Comparison of ENCODE assay signal across 1 cellular context in the genomic region with DNA sequence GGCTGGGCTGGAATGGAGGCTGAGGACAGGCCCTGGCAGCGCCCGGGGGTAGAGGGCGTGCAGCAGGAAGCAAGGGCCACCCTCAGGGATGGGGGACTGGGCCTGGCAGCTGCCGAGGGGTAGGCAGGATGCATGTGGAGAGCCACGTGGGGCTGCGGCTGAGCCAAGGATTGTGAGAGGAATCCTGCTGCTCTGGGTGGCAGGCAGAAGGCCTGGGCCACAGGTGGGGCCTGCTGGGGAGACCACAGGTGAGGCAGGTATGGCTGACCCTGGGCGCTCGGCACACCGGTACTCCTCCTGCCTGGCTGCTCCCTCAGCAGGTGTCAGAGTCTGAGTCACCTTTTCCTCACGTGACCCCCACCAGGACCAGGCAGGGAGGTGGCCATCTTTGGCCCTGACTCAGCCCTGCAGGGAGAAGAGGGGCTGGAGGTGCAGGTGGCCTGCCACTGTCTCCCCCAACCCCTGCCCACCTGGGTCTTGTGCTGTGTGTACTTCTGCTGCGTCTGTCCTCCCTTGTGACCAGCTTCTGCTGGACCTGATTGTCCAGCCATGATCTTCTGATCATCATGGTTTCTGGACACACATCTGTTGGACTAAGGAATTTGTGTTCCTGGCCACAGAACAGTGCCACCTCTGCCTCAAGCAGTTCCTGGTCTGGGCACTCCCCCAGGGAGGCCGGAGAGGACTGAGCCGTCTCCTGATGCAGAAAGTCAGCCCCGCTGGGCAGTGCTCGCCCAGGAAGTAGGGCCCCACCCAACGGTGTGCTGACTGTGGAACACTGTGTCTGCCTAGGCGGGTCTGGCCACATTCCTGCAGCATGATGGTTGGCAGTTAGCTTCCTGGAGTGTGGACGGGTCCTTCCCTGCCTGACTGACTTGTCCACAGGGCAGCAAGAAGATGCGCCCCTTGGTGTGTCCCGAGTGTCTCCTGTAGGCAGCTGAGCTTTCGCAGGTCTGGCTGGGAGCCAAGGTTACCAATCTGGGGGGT.
TF ChIP-seq lines count a peak whose summit lies in the region.

No MANE protein-coding gene starts in this region.

TF ChIP-seq in K562, 482 proteins besides CTCF, POLR2A, EP300 and RAD21 (continued from another document and continues in another):
- TF ChIP-seq, protein P1, sequence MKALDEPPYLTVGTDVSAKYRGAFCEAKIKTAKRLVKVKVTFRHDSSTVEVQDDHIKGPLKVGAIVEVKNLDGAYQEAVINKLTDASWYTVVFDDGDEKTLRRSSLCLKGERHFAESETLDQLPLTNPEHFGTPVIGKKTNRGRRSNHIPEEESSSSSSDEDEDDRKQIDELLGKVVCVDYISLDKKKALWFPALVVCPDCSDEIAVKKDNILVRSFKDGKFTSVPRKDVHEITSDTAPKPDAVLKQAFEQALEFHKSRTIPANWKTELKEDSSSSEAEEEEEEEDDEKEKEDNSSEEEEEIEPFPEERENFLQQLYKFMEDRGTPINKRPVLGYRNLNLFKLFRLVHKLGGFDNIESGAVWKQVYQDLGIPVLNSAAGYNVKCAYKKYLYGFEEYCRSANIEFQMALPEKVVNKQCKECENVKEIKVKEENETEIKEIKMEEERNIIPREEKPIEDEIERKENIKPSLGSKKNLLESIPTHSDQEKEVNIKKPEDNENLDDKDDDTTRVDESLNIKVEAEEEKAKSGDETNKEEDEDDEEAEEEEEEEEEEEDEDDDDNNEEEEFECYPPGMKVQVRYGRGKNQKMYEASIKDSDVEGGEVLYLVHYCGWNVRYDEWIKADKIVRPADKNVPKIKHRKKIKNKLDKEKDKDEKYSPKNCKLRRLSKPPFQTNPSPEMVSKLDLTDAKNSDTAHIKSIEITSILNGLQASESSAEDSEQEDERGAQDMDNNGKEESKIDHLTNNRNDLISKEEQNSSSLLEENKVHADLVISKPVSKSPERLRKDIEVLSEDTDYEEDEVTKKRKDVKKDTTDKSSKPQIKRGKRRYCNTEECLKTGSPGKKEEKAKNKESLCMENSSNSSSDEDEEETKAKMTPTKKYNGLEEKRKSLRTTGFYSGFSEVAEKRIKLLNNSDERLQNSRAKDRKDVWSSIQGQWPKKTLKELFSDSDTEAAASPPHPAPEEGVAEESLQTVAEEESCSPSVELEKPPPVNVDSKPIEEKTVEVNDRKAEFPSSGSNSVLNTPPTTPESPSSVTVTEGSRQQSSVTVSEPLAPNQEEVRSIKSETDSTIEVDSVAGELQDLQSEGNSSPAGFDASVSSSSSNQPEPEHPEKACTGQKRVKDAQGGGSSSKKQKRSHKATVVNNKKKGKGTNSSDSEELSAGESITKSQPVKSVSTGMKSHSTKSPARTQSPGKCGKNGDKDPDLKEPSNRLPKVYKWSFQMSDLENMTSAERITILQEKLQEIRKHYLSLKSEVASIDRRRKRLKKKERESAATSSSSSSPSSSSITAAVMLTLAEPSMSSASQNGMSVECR (CRISPR knock-in tag; IDR thresholded peaks at IDR 0.05) = 0 out of 2 replicates have a peak, but pooled peaks have one; percentile 32
- TF ChIP-seq ELF2 (CRISPR knock-in tag; IDR thresholded peaks at IDR 0.05) (no peak), ZNF780A (CRISPR knock-in tag; IDR thresholded peaks at IDR 0.05) (no peak), RCOR1 (IDR thresholded peaks at IDR 0.05; ENCODE audit: borderline replicate concordance in 1 of 2, low read depth in 2 of 2, low read length in 2 of 2) (no peak), FOSL1 (tag; conservative IDR thresholded peaks at IDR 0.05) (peak; percentile 82), ZNF77 (CRISPR knock-in tag; IDR thresholded peaks at IDR 0.05) (no peak), COPS2 (conservative IDR thresholded peaks at IDR 0.05) (no peak), ZKSCAN1 (IDR thresholded peaks at IDR 0.05; ENCODE audit: low read depth, low read length) (no peak), ZNF239 (CRISPR knock-in tag; IDR thresholded peaks at IDR 0.05) (no peak), NFIC (IDR thresholded peaks at IDR 0.05) (peak; percentile 88), CREB1 (IDR thresholded peaks at IDR 0.05) (no peak), CREB1 (CRISPR knock-in tag; IDR thresholded peaks at IDR 0.05) (no peak), TEAD4 (IDR thresholded peaks at IDR 0.05; ENCODE audit: low read length) (no peak), TEAD4 (CRISPR knock-in tag; IDR thresholded peaks at IDR 0.05; ENCODE audit: borderline replicate concordance) (no peak), RBM22 (IDR thresholded peaks at IDR 0.05; ENCODE audit: low read depth, low read length, poor library complexity, severe bottlenecking) (peak; percentile 27), CBX2 (IDR thresholded peaks at IDR 0.05; ENCODE audit: insufficient read depth, low read length, poor library complexity, severe bottlenecking) (no peak), BRF1 (IDR thresholded peaks at IDR 0.05; ENCODE audit: borderline replicate concordance, extremely low read depth, insufficient read length) (no peak), PCBP1 (IDR thresholded peaks at IDR 0.05; ENCODE audit: low read depth, low read length, poor library complexity, severe bottlenecking) (no peak), CBFA2T3 (IDR thresholded peaks at IDR 0.05) (peak; percentile 11; the same call in 1 of the 2 replicates), ZNF253 (CRISPR knock-in tag; conservative IDR thresholded peaks at IDR 0.05) (no peak), SLC30A9 (CRISPR knock-in tag; IDR thresholded peaks at IDR 0.05) (no peak), L3MBTL2 (IDR thresholded peaks at IDR 0.05) (no peak)
- TF ChIP-seq, protein P2, sequence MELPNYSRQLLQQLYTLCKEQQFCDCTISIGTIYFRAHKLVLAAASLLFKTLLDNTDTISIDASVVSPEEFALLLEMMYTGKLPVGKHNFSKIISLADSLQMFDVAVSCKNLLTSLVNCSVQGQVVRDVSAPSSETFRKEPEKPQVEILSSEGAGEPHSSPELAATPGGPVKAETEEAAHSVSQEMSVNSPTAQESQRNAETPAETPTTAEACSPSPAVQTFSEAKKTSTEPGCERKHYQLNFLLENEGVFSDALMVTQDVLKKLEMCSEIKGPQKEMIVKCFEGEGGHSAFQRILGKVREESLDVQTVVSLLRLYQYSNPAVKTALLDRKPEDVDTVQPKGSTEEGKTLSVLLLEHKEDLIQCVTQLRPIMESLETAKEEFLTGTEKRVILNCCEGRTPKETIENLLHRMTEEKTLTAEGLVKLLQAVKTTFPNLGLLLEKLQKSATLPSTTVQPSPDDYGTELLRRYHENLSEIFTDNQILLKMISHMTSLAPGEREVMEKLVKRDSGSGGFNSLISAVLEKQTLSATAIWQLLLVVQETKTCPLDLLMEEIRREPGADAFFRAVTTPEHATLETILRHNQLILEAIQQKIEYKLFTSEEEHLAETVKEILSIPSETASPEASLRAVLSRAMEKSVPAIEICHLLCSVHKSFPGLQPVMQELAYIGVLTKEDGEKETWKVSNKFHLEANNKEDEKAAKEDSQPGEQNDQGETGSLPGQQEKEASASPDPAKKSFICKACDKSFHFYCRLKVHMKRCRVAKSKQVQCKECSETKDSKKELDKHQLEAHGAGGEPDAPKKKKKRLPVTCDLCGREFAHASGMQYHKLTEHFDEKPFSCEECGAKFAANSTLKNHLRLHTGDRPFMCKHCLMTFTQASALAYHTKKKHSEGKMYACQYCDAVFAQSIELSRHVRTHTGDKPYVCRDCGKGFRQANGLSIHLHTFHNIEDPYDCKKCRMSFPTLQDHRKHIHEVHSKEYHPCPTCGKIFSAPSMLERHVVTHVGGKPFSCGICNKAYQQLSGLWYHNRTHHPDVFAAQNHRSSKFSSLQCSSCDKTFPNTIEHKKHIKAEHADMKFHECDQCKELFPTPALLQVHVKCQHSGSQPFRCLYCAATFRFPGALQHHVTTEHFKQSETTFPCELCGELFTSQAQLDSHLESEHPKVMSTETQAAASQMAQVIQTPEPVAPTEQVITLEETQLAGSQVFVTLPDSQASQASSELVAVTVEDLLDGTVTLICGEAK (IDR thresholded peaks at IDR 0.05) = no peak
- TF ChIP-seq, protein P2 (CRISPR knock-in tag; IDR thresholded peaks at IDR 0.05) = no peak
- TF ChIP-seq, protein P3, sequence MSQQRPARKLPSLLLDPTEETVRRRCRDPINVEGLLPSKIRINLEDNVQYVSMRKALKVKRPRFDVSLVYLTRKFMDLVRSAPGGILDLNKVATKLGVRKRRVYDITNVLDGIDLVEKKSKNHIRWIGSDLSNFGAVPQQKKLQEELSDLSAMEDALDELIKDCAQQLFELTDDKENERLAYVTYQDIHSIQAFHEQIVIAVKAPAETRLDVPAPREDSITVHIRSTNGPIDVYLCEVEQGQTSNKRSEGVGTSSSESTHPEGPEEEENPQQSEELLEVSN (IDR thresholded peaks at IDR 0.05; ENCODE audit: borderline replicate concordance in 1 of 2, extremely low read depth in 1 of 2, insufficient read depth in 1 of 2, insufficient read length in 1 of 2, low read depth in 1 of 2, low read length in 1 of 2, poor library complexity in 1 of 2, severe bottlenecking in 1 of 2) = peak in 1 of 2 experiments; percentile 14
- TF ChIP-seq, protein P4, sequence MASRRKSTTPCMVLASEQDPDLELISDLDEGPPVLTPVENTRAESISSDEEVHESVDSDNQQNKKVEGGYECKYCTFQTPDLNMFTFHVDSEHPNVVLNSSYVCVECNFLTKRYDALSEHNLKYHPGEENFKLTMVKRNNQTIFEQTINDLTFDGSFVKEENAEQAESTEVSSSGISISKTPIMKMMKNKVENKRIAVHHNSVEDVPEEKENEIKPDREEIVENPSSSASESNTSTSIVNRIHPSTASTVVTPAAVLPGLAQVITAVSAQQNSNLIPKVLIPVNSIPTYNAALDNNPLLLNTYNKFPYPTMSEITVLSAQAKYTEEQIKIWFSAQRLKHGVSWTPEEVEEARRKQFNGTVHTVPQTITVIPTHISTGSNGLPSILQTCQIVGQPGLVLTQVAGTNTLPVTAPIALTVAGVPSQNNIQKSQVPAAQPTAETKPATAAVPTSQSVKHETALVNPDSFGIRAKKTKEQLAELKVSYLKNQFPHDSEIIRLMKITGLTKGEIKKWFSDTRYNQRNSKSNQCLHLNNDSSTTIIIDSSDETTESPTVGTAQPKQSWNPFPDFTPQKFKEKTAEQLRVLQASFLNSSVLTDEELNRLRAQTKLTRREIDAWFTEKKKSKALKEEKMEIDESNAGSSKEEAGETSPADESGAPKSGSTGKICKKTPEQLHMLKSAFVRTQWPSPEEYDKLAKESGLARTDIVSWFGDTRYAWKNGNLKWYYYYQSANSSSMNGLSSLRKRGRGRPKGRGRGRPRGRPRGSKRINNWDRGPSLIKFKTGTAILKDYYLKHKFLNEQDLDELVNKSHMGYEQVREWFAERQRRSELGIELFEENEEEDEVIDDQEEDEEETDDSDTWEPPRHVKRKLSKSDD (conservative IDR thresholded peaks at IDR 0.05; ENCODE audit: low read length) = no peak
- TF ChIP-seq, protein P5, sequence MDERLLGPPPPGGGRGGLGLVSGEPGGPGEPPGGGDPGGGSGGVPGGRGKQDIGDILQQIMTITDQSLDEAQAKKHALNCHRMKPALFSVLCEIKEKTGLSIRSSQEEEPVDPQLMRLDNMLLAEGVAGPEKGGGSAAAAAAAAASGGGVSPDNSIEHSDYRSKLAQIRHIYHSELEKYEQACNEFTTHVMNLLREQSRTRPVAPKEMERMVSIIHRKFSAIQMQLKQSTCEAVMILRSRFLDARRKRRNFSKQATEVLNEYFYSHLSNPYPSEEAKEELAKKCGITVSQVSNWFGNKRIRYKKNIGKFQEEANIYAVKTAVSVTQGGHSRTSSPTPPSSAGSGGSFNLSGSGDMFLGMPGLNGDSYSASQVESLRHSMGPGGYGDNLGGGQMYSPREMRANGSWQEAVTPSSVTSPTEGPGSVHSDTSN (CRISPR knock-in tag; IDR thresholded peaks at IDR 0.05; ENCODE audit: low read depth) = no peak
- TF ChIP-seq, protein P5 (tag; conservative IDR thresholded peaks at IDR 0.05; ENCODE audit: low read depth) = no peak
- TF ChIP-seq, protein P6, sequence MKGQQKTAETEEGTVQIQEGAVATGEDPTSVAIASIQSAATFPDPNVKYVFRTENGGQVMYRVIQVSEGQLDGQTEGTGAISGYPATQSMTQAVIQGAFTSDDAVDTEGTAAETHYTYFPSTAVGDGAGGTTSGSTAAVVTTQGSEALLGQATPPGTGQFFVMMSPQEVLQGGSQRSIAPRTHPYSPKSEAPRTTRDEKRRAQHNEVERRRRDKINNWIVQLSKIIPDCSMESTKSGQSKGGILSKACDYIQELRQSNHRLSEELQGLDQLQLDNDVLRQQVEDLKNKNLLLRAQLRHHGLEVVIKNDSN (CRISPR knock-in tag; IDR thresholded peaks at IDR 0.05) = peak; percentile 94
- TF ChIP-seq, protein P7, sequence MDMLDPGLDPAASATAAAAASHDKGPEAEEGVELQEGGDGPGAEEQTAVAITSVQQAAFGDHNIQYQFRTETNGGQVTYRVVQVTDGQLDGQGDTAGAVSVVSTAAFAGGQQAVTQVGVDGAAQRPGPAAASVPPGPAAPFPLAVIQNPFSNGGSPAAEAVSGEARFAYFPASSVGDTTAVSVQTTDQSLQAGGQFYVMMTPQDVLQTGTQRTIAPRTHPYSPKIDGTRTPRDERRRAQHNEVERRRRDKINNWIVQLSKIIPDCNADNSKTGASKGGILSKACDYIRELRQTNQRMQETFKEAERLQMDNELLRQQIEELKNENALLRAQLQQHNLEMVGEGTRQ (CRISPR knock-in tag; IDR thresholded peaks at IDR 0.05) = peak; percentile 85
